In the genomic region with DNA sequence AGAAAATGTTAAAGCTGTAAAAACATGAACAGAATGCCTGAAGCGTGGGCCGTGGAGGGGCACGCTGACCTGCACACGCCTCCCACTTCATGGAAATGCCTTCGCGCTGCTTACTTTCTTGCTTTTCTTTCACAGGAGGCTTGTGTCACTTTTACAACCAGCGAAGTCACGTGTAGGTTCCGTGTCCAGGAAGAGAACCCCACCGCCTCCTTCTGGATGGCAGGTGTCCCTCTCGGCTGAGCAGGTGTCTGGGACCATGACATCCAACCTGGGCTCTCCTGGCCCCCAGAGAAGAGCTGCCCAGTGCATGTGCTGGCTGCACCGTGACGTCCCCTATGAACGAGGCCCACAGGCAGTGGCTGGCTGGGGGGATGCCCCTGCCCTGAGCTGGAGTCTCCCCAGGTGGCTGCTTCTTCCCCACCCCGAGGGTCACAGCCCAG, we compare ENCODE assay signal across 1 cellular context.
TF ChIP-seq lines count a peak whose summit lies in the region.

No MANE protein-coding gene starts in this region.

TF ChIP-seq in K562, 482 proteins besides CTCF, POLR2A, EP300 and RAD21:
- TF ChIP-seq, protein P1, sequence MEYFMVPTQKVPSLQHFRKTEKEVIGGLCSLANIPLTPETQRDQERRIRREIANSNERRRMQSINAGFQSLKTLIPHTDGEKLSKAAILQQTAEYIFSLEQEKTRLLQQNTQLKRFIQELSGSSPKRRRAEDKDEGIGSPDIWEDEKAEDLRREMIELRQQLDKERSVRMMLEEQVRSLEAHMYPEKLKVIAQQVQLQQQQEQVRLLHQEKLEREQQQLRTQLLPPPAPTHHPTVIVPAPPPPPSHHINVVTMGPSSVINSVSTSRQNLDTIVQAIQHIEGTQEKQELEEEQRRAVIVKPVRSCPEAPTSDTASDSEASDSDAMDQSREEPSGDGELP (CRISPR knock-in tag; IDR thresholded peaks at IDR 0.05; ENCODE audit: borderline replicate concordance), result no peak
- TF ChIP-seq, protein P2, sequence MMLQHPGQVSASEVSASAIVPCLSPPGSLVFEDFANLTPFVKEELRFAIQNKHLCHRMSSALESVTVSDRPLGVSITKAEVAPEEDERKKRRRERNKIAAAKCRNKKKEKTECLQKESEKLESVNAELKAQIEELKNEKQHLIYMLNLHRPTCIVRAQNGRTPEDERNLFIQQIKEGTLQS (IDR thresholded peaks at IDR 0.05), result 0 out of 2 replicates have a peak, but pooled peaks have one; percentile 11
- TF ChIP-seq, protein P2 (CRISPR knock-in tag; conservative IDR thresholded peaks at IDR 0.05), result no peak
- TF ChIP-seq HDAC2 (IDR thresholded peaks at IDR 0.05) (no peak), SMAD3 (CRISPR knock-in tag; conservative IDR thresholded peaks at IDR 0.05) (no peak), ELF4 (CRISPR knock-in tag; IDR thresholded peaks at IDR 0.05) (no peak), BHLHE40 (IDR thresholded peaks at IDR 0.05; ENCODE audit: low read length) (peak; percentile 26; the same call in 1 of the 2 replicates)
- TF ChIP-seq, protein P3, sequence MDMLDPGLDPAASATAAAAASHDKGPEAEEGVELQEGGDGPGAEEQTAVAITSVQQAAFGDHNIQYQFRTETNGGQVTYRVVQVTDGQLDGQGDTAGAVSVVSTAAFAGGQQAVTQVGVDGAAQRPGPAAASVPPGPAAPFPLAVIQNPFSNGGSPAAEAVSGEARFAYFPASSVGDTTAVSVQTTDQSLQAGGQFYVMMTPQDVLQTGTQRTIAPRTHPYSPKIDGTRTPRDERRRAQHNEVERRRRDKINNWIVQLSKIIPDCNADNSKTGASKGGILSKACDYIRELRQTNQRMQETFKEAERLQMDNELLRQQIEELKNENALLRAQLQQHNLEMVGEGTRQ (CRISPR knock-in tag; IDR thresholded peaks at IDR 0.05), result peak; percentile 53
- TF ChIP-seq, protein P4, sequence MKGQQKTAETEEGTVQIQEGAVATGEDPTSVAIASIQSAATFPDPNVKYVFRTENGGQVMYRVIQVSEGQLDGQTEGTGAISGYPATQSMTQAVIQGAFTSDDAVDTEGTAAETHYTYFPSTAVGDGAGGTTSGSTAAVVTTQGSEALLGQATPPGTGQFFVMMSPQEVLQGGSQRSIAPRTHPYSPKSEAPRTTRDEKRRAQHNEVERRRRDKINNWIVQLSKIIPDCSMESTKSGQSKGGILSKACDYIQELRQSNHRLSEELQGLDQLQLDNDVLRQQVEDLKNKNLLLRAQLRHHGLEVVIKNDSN (CRISPR knock-in tag; IDR thresholded peaks at IDR 0.05), result peak; percentile 49
